ENCODE assay signal across 24 cellular contexts in the genomic region with DNA sequence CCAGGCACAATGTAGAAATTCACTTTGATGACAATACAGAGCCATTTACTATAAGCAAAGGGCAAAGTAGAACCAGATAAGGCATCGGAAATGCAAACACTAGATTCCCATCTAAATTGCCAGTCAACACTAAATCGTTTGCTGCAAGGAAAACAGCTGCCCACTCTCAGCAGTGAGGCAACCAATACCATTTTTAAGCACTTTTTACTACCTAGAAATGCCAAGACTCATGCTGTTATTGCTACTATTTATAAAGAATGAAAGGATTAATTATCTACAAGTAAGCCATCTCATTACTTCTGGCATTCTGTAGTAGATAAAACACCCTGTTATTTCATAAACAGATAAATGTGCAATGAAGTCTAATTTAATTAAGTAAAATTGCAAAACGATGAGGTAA.
DNase-seq lines count a peak whose midpoint lies in the region; TF ChIP-seq lines count a peak whose summit lies in the region.
"Had no signal": no experiment of that assay in that cellular context is flagged by ENCODE, and none has a peak within 500 bp of the region (broad histone marks: within the 10 kb centered on the region; RNA-seq: fewer than 3 reads in every experiment).

No MANE protein-coding gene starts in this region.

- intact Hi-C loops in posterior cingulate gyrus (cut with DNase I) = no loop called here

- peak; percentile 3 for DNase-seq in DMS 273 (lab: John Stamatoyannopoulos, UW; ENCODE audit: unreplicated experiment)
- no peak for DNase-seq in DMS 273 treated with DMSO at 0.1 percent for 48 hours (lab: John Stamatoyannopoulos, UW)
- peak; percentile 19 for DNase-seq in DMS79 (lab: John Stamatoyannopoulos, UW)
- peak; percentile 69 for DNase-seq in NCI-H345 (lab: John Stamatoyannopoulos, UW)
- no peak for DNase-seq in ecto neural progenitor cell (ENCODE audit: low spot score)
- no peak for DNase-seq in posterior cingulate gyrus
- no peak for DNase-seq in GOT3 (lab: John Stamatoyannopoulos, UW)
- DNase-seq: activated CD8-positive, alpha-beta memory T cell treated with anti-CD3 and anti-CD28 coated beads, Interleukin-2, amount 10 ng/mL, durations not matched to agents 7 days and 5 days; activated gamma-delta T cell treated with Interleukin-2 at 50 U/mL for 16 hours; activated T-cell treated with anti-CD3 and anti-CD28 coated beads, Interleukin-2, amount 50 U/mL, for 48 hours; Calu3; effector memory CD4-positive, alpha-beta T cell; immature natural killer cell; NCI-H82; nephron progenitor cell; ovary; stimulated activated naive B cell treated with anti-CD40 and anti-IgM and Interleukin-4, amounts not matched to agents 10 μg/mL and 1 μg/mL and 100 μg/mL, for 72 hours; substantia nigra; upper lobe of right lung had no signal

- no peak for TF ChIP-seq CTCF in VCaP (conservative IDR thresholded peaks at IDR 0.05)

- H3K27ac ChIP-seq in VCaP = peak overlapping the region; percentile 28; the same call in 1 of the 2 replicates
- H3K27ac ChIP-seq: C4-2B, cardiac muscle cell, coronary artery, ovary, SJSA1, upper lobe of right lung had no signal

Comparison
In these comparisons a context has a peak if more than half of its experiments do, and no peak if none do; other contexts are left out.
1. DNase-seq: peak in DMS 273 (single experiment), DMS79 (single experiment) and NCI-H345 (single experiment); none in DMS 273 treated with DMSO at 0.1 percent for 48 hours (single experiment), ecto neural progenitor cell (single experiment), posterior cingulate gyrus (0 of 10) and GOT3 (single experiment).